ENCODE assay signal across 8 cellular contexts in genomic region chr3:14261229-14261628, GRCh38.
DNase-seq lines count a peak whose midpoint lies in the region; ATAC-seq and FAIRE-seq lines count a peak whose summit lies in the region.

No MANE protein-coding gene starts in this region.

- DNase-seq in NCI-H1694 treated with DMSO at 0.1 percent for 48 hours (lab: John Stamatoyannopoulos, UW) (peak; percentile 11), NCI-H1694 (lab: John Stamatoyannopoulos, UW) (no peak), NCI-H1092 (lab: John Stamatoyannopoulos, UW) (peak; percentile 13), astrocyte of the hippocampus (ENCODE audit: low read depth, low spot score) (peak; percentile 86), hippocampal formation (lab: John Stamatoyannopoulos, UW) (peak; percentile 58 to 82), smooth muscle cell of the brain vasculature (ENCODE audit: low read depth, low spot score) (peak; percentile 50)

- FAIRE-seq in TTC549 (lab: Jason Lieb, UNC): peak; percentile 73

- no peak for ATAC-seq in HG03460 (IDR thresholded peaks at IDR 0.05; ENCODE audit: unreplicated experiment)
